ENCODE assay signal across 1 cellular context in genomic region chr5:180172447-180173197, GRCh38.
A peak's percentile ranks its signal among the peaks of the same experiment; 100 is the strongest.
TF ChIP-seq lines count a peak whose summit lies in the region.

No MANE protein-coding gene starts in this region.

TF ChIP-seq in HEK293, 187 proteins besides CTCF, POLR2A, EP300 and RAD21 (continued from another document):
- no peak for TF ChIP-seq ZBTB10 (tag by site-specific recombination; IDR thresholded peaks at IDR 0.05)
- no peak for TF ChIP-seq INSM2 (tag by site-specific recombination; IDR thresholded peaks at IDR 0.05)
- TF ChIP-seq ZBTB8A (tag by site-specific recombination; IDR thresholded peaks at IDR 0.05): peak; percentile 50; the same call in 1 of the 2 replicates
- TF ChIP-seq ZNF514 (tag by site-specific recombination; IDR thresholded peaks at IDR 0.05): no peak
- TF ChIP-seq ZNF529 (tag by site-specific recombination; IDR thresholded peaks at IDR 0.05; ENCODE audit: insufficient replicate concordance): no peak
